In the genomic region with DNA sequence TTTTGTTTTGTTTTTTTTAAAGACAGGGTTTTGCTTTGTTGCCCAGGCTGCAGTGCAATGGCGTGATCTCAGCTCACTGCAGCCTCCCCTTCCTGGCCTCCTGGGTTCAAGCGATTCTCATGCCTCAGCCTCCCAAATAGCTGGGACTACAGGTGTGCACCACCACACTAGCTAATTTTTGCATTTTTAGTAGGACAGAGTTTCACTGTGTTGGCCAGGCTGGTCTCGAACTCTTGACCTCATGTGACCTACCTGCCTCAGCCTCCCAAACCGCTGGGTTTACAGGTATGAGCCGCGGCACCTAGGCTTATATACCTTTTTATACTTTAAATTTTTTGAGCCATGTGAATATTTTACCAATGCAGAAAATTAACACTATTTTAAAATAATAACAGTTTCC, we compare ENCODE assay signal across 16 cellular contexts.
"Had no signal": no experiment of that assay in that cellular context is flagged by ENCODE, and none has a peak within 500 bp of the region (broad histone marks: within the 10 kb centered on the region; RNA-seq: fewer than 3 reads in every experiment).

No MANE protein-coding gene starts in this region.

- H3K27me3 Mint-ChIP-seq: memory B cell; stimulated activated naive CD8-positive, alpha-beta T cell treated with anti-CD3 and anti-CD28 coated beads, Interleukin-15, Interleukin-2, amounts not matched to agents 100 ng/mL and 50 ng/mL, for 24 hours had no signal

- H3K27ac Mint-ChIP-seq: memory B cell; mesothelial cell of epicardium; stimulated activated naive CD8-positive, alpha-beta T cell treated with anti-CD3 and anti-CD28 coated beads, Interleukin-15, Interleukin-2, amounts not matched to agents 100 ng/mL and 50 ng/mL, for 24 hours had no signal

- H3K4me3 Mint-ChIP-seq: memory B cell; mesothelial cell of epicardium; nephron; stimulated activated naive CD8-positive, alpha-beta T cell treated with anti-CD3 and anti-CD28 coated beads, Interleukin-15, Interleukin-2, amounts not matched to agents 100 ng/mL and 50 ng/mL, for 24 hours had no signal

- H3K36me3 ChIP-seq: heart right ventricle, left lung, lower lobe of right lung, pancreas, prostate gland, tibial nerve had no signal

- H3K4me3 ChIP-seq: dorsolateral prefrontal cortex, heart right ventricle, left lung, lower lobe of right lung, pancreas, prostate gland, smooth muscle cell, tibial nerve had no signal

- DNase-seq: cortex of kidney had no signal

- H3K27ac ChIP-seq: heart right ventricle, left lung, lower lobe of right lung, pancreas, prostate gland, tibial nerve had no signal

- H3K4me2 ChIP-seq: smooth muscle cell had no signal

- H3K27me3 ChIP-seq: dorsolateral prefrontal cortex, heart right ventricle, left lung, pancreas, tibial nerve had no signal

- H3K9me3 Mint-ChIP-seq: memory B cell; mesothelial cell of epicardium; nephron; stimulated activated naive CD8-positive, alpha-beta T cell treated with anti-CD3 and anti-CD28 coated beads, Interleukin-15, Interleukin-2, amounts not matched to agents 100 ng/mL and 50 ng/mL, for 24 hours had no signal

- FAIRE-seq: endometrium, frontal cortex, islet of Langerhans, pancreas had no signal

- H3K36me3 Mint-ChIP-seq: memory B cell, mesothelial cell of epicardium had no signal

- H3K4me1 ChIP-seq: pancreas, prostate gland had no signal

- H3K9me3 ChIP-seq: heart right ventricle, left lung, lower lobe of right lung, pancreas, prostate gland, tibial nerve had no signal
